Comparison of ENCODE assay signal across 32 cellular contexts in the genomic region with DNA sequence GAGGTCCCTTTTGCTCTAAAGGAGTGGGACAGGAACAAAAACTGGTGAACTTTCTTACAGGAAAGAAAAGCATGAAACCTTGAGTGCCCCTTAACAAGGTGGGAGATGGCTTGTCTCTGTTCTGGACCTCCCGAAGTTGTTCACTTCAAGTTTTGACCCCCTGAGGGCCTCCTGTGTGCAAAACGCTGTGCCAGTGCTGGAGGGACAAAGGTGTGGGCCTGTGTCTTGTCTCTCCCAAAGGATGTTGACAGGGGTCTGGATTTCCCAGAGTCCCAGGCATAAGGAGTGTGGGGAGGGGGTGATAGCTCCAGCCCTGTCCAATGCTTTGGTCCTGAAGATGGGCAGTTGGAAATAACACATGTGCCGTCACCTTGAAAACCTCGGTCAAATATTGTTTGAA. TPM values are rescaled to one million over a fixed set of nuclear protein-coding genes. Genes with fewer than 3 reads are reported as not detected.
"Had no signal": no experiment of that assay in that cellular context is flagged by ENCODE, and none has a peak within 500 bp of the region (broad histone marks: within the 10 kb centered on the region; RNA-seq: fewer than 3 reads in every experiment).

No MANE protein-coding gene starts in this region.

- H3K4me1 ChIP-seq: ascending aorta, breast epithelium had no signal

- ATAC-seq: activated CD4-positive, CD25-positive, alpha-beta regulatory T cell treated with anti-CD3 and anti-CD28 coated beads, Interleukin-2, amount 50 U/mL, for 24 hours; activated CD8-positive, alpha-beta T cell treated with anti-CD3 and anti-CD28 coated beads for 36 hours; activated naive CD4-positive, alpha-beta T cell treated with anti-CD3 and anti-CD28 coated beads, Interleukin-2, amount 50 U/mL, for 72 hours; activated T-cell treated with anti-CD3 and anti-CD28 coated beads, Interleukin-2, amount 50 U/mL, for 4 hours; activated T-helper 17 cell treated with anti-CD3 and anti-CD28 coated beads, Interleukin-2, amount 50 U/mL, for 72 hours; gastroesophageal sphincter; T-helper 17 cell had no signal

- H3K9me3 ChIP-seq: ascending aorta, breast epithelium, esophagus squamous epithelium, gastroesophageal sphincter had no signal

- DNase-seq: activated B cell treated with CpG ODN at 0.5 μM for 24 hours; activated CD4-positive, alpha-beta T cell treated with anti-CD3 and anti-CD28 coated beads for 48 hours; activated CD4-positive, alpha-beta T cell treated with anti-CD3 and anti-CD28 coated beads, Interleukin-2, amount 50 U/mL, for 1 hour; activated CD4-positive, alpha-beta T cell treated with anti-CD3 and anti-CD28 coated beads, Interleukin-2, amount 50 U/mL, for 48 hours; activated CD8-positive, alpha-beta memory T cell treated with anti-CD3 and anti-CD28 coated beads for 24 hours; activated CD8-positive, alpha-beta T cell treated with anti-CD3 and anti-CD28 coated beads for 36 hours; activated gamma-delta T cell; activated naive CD4-positive, alpha-beta T cell; activated naive CD4-positive, alpha-beta T cell treated with anti-CD3 and anti-CD28 coated beads, Interleukin-2, amount 10 ng/mL, durations not matched to agents 7 days and 5 days; activated naive CD8-positive, alpha-beta T cell treated with anti-CD3 and anti-CD28 coated beads, Interleukin-2, amount 10 ng/mL, durations not matched to agents 7 days and 5 days; activated T-cell treated with anti-CD3 and anti-CD28 coated beads, Interleukin-2, amount 50 U/mL, for 4 hours; cortex of kidney; effector CD8-positive, alpha-beta T cell; esophagus squamous epithelium; foreskin melanocyte; T-helper 1 cell; T-helper 17 cell; T1000; WERI-Rb-1 had no signal

- H3K4me3 ChIP-seq: ascending aorta, breast epithelium, cardiac muscle cell, esophagus squamous epithelium, gastroesophageal sphincter had no signal

- H3K27ac ChIP-seq: ascending aorta, breast epithelium, cardiac muscle cell, epithelial cell of prostate, esophagus squamous epithelium, gastroesophageal sphincter, WERI-Rb-1 had no signal

- H3K36me3 ChIP-seq: ascending aorta, breast epithelium, cardiac muscle cell, esophagus squamous epithelium, gastroesophageal sphincter, WERI-Rb-1 had no signal

RNA-seq across cellular contexts. Expression of a gene that starts 6.5 kb away (rescaled TPM):
- total RNA-seq: activated B cell treated with CpG ODN at 0.5 μM for 24 hours; activated CD8-positive, alpha-beta T cell treated with anti-CD3 and anti-CD28 coated beads for 36 hours; activated naive CD4-positive, alpha-beta T cell treated with anti-CD3 and anti-CD28 coated beads, Interleukin-2, amount 50 U/mL, for 72 hours; activated naive CD8-positive, alpha-beta T cell treated with anti-CD3 and anti-CD28 coated beads, Interleukin-2, amount 10 ng/mL, durations not matched to agents 7 days and 5 days; activated T-cell treated with anti-CD3 and anti-CD28 coated beads, Interleukin-2, amount 50 U/mL, for 4 hours; activated T-helper 17 cell treated with anti-CD3 and anti-CD28 coated beads, Interleukin-2, amount 50 U/mL, for 72 hours; ascending aorta; dermis microvascular lymphatic vessel endothelial cell; endothelial cell of umbilical vein; fibroblast of villous mesenchyme; glomerular endothelial cell; T-helper 17 cell had no signal
- polyA plus RNA-seq: endothelial cell of umbilical vein, fibroblast of lung had no signal
